Comparison of ENCODE assay signal across 9 cellular contexts in the genomic region with DNA sequence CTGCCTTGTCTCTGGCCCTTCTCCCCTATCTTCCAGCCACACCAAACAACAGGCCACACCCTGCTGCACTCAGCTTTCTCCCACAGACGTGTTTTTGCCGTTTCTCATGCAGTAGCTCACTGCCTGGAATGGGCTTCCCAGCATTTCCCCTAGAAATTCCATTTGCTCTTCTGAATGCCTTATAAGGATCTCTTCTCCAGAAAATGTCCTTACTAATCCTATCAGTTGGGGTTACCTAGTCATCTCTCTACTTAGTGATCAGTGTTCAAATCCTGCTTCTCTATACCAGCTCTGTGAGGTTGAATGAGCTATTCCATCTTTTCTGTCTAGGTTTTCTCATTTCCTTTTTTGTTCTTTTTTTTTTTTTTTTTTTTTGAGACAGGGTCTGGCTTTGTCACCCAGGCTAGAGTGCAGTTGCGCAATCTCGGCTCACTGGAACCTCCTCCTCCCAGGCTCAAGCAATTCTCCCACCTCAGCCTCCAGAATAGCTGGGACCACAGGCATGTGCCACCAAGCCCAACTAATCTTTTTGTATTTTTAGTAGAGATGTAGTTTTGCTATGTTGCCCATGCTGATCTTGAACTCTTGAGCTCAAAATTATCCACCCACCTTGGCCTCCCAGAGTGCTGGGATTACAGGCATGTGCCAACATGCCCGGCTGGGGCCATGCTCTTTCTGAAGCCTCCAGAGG.
DNase-seq lines count a peak whose midpoint lies in the region; ATAC-seq and TF ChIP-seq lines count a peak whose summit lies in the region.
"Had no signal": no experiment of that assay in that cellular context is flagged by ENCODE, and none has a peak within 500 bp of the region (broad histone marks: within the 10 kb centered on the region; RNA-seq: fewer than 3 reads in every experiment).

No MANE protein-coding gene starts in this region.

- H3K4me3 ChIP-seq in fibroblast of villous mesenchyme (ENCODE audit: low read depth, low read length) = no peak overlapping the region
- no peak overlapping the region for H3K4me3 ChIP-seq in skeletal muscle cell (ENCODE audit: low read depth, low read length)

- TF ChIP-seq CTCF in fibroblast of villous mesenchyme (IDR thresholded peaks at IDR 0.05; ENCODE audit: insufficient read depth, low read depth, low read length) = no peak

- no peak for ATAC-seq in GM18907 (IDR thresholded peaks at IDR 0.05; ENCODE audit: unreplicated experiment)

- DNase-seq in H4 (ENCODE audit: low spot score) (peak; percentile 80), SIG-M5 treated with dmso at 0.1 percent for 504 hours (lab: John Stamatoyannopoulos, UW; ENCODE audit: unreplicated experiment) (peak; percentile 68), fibroblast of villous mesenchyme (ENCODE audit: low read depth) (peak; percentile 93), skeletal muscle cell (ENCODE audit: low read depth) (peak; percentile 72), germinal center (ENCODE audit: low spot score) (no peak), NCI-H2107 (lab: John Stamatoyannopoulos, UW) (no peak)
- no peak for DNase-seq in activated CD4-positive, alpha-beta T cell treated with anti-CD3 and anti-CD28 coated beads for 4 hours
- DNase-seq: NCI-H69 had no signal

Comparison
In these comparisons a context has a peak if more than half of its experiments do, and no peak if none do; other contexts are left out.
1. DNase-seq: peak in H4 (single experiment), SIG-M5 treated with dmso at 0.1 percent for 504 hours (single experiment), fibroblast of villous mesenchyme (single experiment) and skeletal muscle cell (single experiment); none in germinal center (single experiment), activated CD4-positive, alpha-beta T cell treated with anti-CD3 and anti-CD28 coated beads for 4 hours (0 of 2) and NCI-H2107 (single experiment).